8 cellular contexts compared by ENCODE assay signal in genomic region chr11:67053896-67054850, GRCh38. TPM values are rescaled to one million over a fixed set of nuclear protein-coding genes. Genes with fewer than 3 reads are reported as not detected.
DNase-seq lines count a peak whose midpoint lies in the region; ATAC-seq and TF ChIP-seq lines count a peak whose summit lies in the region.

No MANE protein-coding gene starts in this region.

- H3K27me3 Mint-ChIP-seq in naive thymus-derived CD4-positive, alpha-beta T cell, result peaks cover 8 to 24% (median 21%) of the 10 kb centered on the region in 5 donors

- H3K27ac ChIP-seq in naive thymus-derived CD4-positive, alpha-beta T cell (ENCODE audit: low read depth, low read length), result no peak overlapping the region
- H3K27ac ChIP-seq in upper lobe of left lung, result no peak overlapping the region

- H3K27ac Mint-ChIP-seq in naive thymus-derived CD4-positive, alpha-beta T cell, result peak overlapping the region in 1 of 9 donors; percentile 61

- POLR2A ChIA-PET in naive thymus-derived CD4-positive, alpha-beta T cell (lab: Charles Lee), result no interaction called here

- H3K9me3 ChIP-seq in naive thymus-derived CD4-positive, alpha-beta T cell (ENCODE audit: control insufficient read depth in 2 of 3, low read length in 3 of 3), result no peaks in the 10 kb centered on the region
- no peaks in the 10 kb centered on the region for H3K9me3 ChIP-seq in upper lobe of left lung

- no peak overlapping the region for H3K4me3 ChIP-seq in naive thymus-derived CD4-positive, alpha-beta T cell (ENCODE audit: low read length)
- no peak overlapping the region for H3K4me3 ChIP-seq in upper lobe of left lung

- no peaks in the 10 kb centered on the region for H3K36me3 ChIP-seq in naive thymus-derived CD4-positive, alpha-beta T cell (ENCODE audit: control insufficient read depth in 2 of 3, insufficient read depth in 3 of 3, low read length in 3 of 3)
- no peaks in the 10 kb centered on the region for H3K36me3 ChIP-seq in upper lobe of left lung

- peaks cover 0 to 6% of the 10 kb centered on the region in 2 donors for H3K4me1 ChIP-seq in naive thymus-derived CD4-positive, alpha-beta T cell (ENCODE audit: control insufficient read depth in 2 of 2, insufficient read depth in 2 of 2, low read length in 2 of 2)
- peaks cover 14 to 37% (median 21%) of the 10 kb centered on the region in 4 donors for H3K4me1 ChIP-seq in upper lobe of left lung

- peak; percentile 48 for ATAC-seq in Right ventricle myocardium inferior
- peak; percentile 16 for ATAC-seq in esophagus mucosa
- ATAC-seq in naive thymus-derived CD4-positive, alpha-beta T cell, result peak; percentile 71
- peak; percentile 58 to 63 for ATAC-seq in upper lobe of left lung (ENCODE audit: low FRiP score in 2 of 2)
- ATAC-seq in HG02852 (IDR thresholded peaks at IDR 0.05; ENCODE audit: unreplicated experiment), result no peak

- CTCF ChIA-PET in naive thymus-derived CD4-positive, alpha-beta T cell (lab: Charles Lee), result interaction anchor here (0.6 to 1.1 kb wide), 3 partner anchors 18 to 114 kb away, joined by 3 to 5 read pairs (median 4); no protein-coding TSS in a partner anchor

- peaks cover 0 to 1% (median 0%) of the 10 kb centered on the region in 11 donors for H3K9me3 Mint-ChIP-seq in naive thymus-derived CD4-positive, alpha-beta T cell

- H3K4me3 Mint-ChIP-seq in naive thymus-derived CD4-positive, alpha-beta T cell, result peak overlapping the region in 1 of 10 donors; percentile 35

- WGBS in upper lobe of left lung, 2 donors, result 46 to 48% methylated on average over 13 to 16 of the region's 16 CpGs

- H3K4me1 Mint-ChIP-seq in naive thymus-derived CD4-positive, alpha-beta T cell, result peaks cover 5 to 20% (median 13%) of the 10 kb centered on the region in 7 donors

- no peaks in the 10 kb centered on the region for H3K27me3 ChIP-seq in naive thymus-derived CD4-positive, alpha-beta T cell (ENCODE audit: control insufficient read depth in 2 of 2, insufficient read depth in 2 of 2, low read length in 2 of 2)
- peaks cover 0 to 4% (median 0%) of the 10 kb centered on the region in 4 donors for H3K27me3 ChIP-seq in upper lobe of left lung

- H3K36me3 Mint-ChIP-seq in naive thymus-derived CD4-positive, alpha-beta T cell, result no peaks in the 10 kb centered on the region

- TF ChIP-seq CTCF in upper lobe of left lung (IDR thresholded peaks at IDR 0.05), result peak; percentile 30 to 75 (median 58)

- no peak for TF ChIP-seq EP300 in upper lobe of left lung (IDR thresholded peaks at IDR 0.05)

- TF ChIP-seq POLR2A in upper lobe of left lung (IDR thresholded peaks at IDR 0.05), result no peak

- DNase-seq in Right ventricle myocardium inferior (ENCODE audit: missing footprints) (peak; percentile 32), cardiac septum (ENCODE audit: low spot score) (no peak), NCI-H1930 (lab: John Stamatoyannopoulos, UW) (peak; percentile 13 to 37), upper lobe of left lung (peak in 1 of 2 donors; percentile 49)
- DNase-seq in activated CD4-positive, alpha-beta T cell treated with anti-CD3 and anti-CD28 coated beads, Interleukin-2, amount 50 U/mL, for 4 hours, result peak; percentile 19 to 24
- DNase-seq in naive thymus-derived CD4-positive, alpha-beta T cell, result peak in 7 of 9 donors; percentile 20 to 47 (median 35)

- intact Hi-C loops in Right ventricle myocardium inferior (cut with DNase I) (no loop called here), cardiac septum (cut with DNase I) (no loop called here)
- intact Hi-C loops in naive thymus-derived CD4-positive, alpha-beta T cell (cut with micrococcal nuclease), result loop anchor here (1.0 kb wide), 1 partner anchor 17 kb away; no protein-coding TSS in a partner anchor

RNA-seq across cellular contexts. Expression of gene RHOD, which starts 2.5 kb away (rescaled TPM):
- total RNA-seq in Right ventricle myocardium inferior (62.5 TPM), cardiac septum (25.8 TPM), esophagus mucosa (161 TPM), upper lobe of left lung (10 to 100 TPM; 14.5 to 37.7 (median 18.1) TPM)
- total RNA-seq in naive thymus-derived CD4-positive, alpha-beta T cell, result under 1 TPM in 2 of 5 experiments, not detected in 3; 0.34 to 0.62 TPM
- 1 to 10 TPM in 1 of 2 donors, not detected in 1; 1.3 TPM for polyA plus RNA-seq in naive thymus-derived CD4-positive, alpha-beta T cell

RNA-seq across cellular contexts. Expression of gene SYT12, which starts 31.2 kb away (rescaled TPM):
- total RNA-seq in Right ventricle myocardium inferior (0.32 TPM), cardiac septum (2.2 TPM), esophagus mucosa (0.92 TPM), upper lobe of left lung (under 1 TPM in 3 of 6 donors, not detected in 3; 0.14 to 0.24 (median 0.15) TPM)
- not detected for total RNA-seq in naive thymus-derived CD4-positive, alpha-beta T cell
- not detected for polyA plus RNA-seq in naive thymus-derived CD4-positive, alpha-beta T cell

Comparison
In these comparisons a context has a peak if more than half of its experiments do, and no peak if none do; other contexts are left out.
1. RNA of gene RHOD, which starts 2.5 kb away (total RNA-seq): 161 TPM in esophagus mucosa (single experiment), 62.5 TPM in Right ventricle myocardium inferior (single experiment), 25.8 TPM in cardiac septum (single experiment) and 14.5 to 37.7 TPM in upper lobe of left lung; 0.34 to 0.62 TPM in naive thymus-derived CD4-positive, alpha-beta T cell; every median in the first group is over 4 times any median in the second.
2. intact Hi-C loops: an anchor here in naive thymus-derived CD4-positive, alpha-beta T cell (1.0 kb wide); none called in Right ventricle myocardium inferior and cardiac septum.